ENCODE assay signal across 8 cellular contexts in the genomic region with DNA sequence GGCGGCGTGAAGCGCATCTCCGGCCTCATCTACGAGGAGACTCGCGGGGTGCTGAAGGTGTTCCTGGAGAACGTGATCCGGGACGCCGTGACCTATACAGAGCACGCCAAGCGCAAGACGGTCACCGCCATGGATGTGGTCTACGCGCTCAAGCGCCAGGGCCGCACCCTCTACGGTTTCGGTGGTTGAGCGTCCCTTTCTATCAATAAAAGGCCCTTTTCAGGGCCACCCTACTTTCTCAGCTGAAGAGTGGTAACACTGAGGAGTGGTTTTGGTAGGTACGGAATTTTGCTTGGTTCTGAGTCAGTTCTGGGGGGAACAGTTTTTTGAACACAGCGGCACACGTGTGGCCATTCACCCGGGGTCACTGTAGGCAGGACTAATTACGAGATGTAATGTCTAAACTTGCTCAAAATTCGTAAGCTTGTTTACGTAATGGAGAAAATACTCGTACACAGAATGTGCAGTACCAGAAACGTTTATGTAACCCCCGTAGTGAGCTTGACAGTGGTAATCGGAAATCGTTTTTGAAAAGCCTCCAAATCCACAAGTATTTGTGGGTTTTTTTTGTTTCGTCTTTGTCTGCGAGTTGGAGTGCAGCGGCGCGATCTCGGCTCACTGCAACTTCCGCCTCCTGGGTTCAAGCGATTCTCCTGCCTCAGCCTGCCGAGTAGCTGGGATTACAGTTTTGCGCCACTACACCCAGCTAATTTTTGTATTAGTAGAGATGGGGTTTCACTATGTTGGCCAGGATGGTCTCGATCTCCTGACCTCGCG.
DNase-seq lines count a peak whose midpoint lies in the region; ATAC-seq and TF ChIP-seq lines count a peak whose summit lies in the region.
"Not testable (repeated sequence)": the region's sequence is repeated elsewhere in the genome, so short reads cannot be mapped to it uniquely, and the experiment has no call there.

No MANE protein-coding gene starts in this region.

- H3K4me1 Mint-ChIP-seq in activated naive CD8-positive, alpha-beta T cell treated with anti-CD3 and anti-CD28 coated beads, Interleukin-2, amount 50 U/mL, for 24 hours, result peaks cover 40% of the 10 kb centered on the region
- H3K4me1 Mint-ChIP-seq in glutamatergic neuron (ENCODE audit: low read depth, unreplicated experiment), result not testable (repeated sequence)

- H3K9me3 ChIP-seq in neuron (ENCODE audit: low read length); vagina: not testable (repeated sequence)

- H3K4me3 Mint-ChIP-seq in activated naive CD8-positive, alpha-beta T cell treated with anti-CD3 and anti-CD28 coated beads, Interleukin-2, amount 50 U/mL, for 24 hours, result peak overlapping the region; percentile 91
- peak overlapping the region; percentile 98 for H3K4me3 Mint-ChIP-seq in glutamatergic neuron (ENCODE audit: unreplicated experiment)

- DNase-seq in LNCaP clone FGC (ENCODE audit: low read depth); activated naive CD8-positive, alpha-beta T cell treated with anti-CD3 and anti-CD28 coated beads, Interleukin-2, amount 50 U/mL, for 24 hours; glutamatergic neuron; vagina (ENCODE audit: extremely low spot score in 2 of 2): not testable (repeated sequence)
- peak; percentile 46 for DNase-seq in SK-N-DZ (ENCODE audit: low spot score)

- H3K27me3 ChIP-seq in neuron (ENCODE audit: insufficient read depth, low read length); vagina: not testable (repeated sequence)

- H2AFZ ChIP-seq in neuron (ENCODE audit: low read depth, low read length), result not testable (repeated sequence)

- H3K27ac Mint-ChIP-seq in activated naive CD8-positive, alpha-beta T cell treated with anti-CD3 and anti-CD28 coated beads, Interleukin-2, amount 50 U/mL, for 24 hours, result peak overlapping the region; percentile 96
- H3K27ac Mint-ChIP-seq in glutamatergic neuron (ENCODE audit: unreplicated experiment), result peak overlapping the region; percentile 99

- H3K9me3 Mint-ChIP-seq in activated naive CD8-positive, alpha-beta T cell treated with anti-CD3 and anti-CD28 coated beads, Interleukin-2, amount 50 U/mL, for 24 hours, result not testable (repeated sequence)
- H3K9me3 Mint-ChIP-seq in glutamatergic neuron (ENCODE audit: unreplicated experiment), result peaks cover 25% of the 10 kb centered on the region

- not testable (repeated sequence) for H3K36me3 Mint-ChIP-seq in activated naive CD8-positive, alpha-beta T cell treated with anti-CD3 and anti-CD28 coated beads, Interleukin-2, amount 50 U/mL, for 24 hours (ENCODE audit: low read depth); glutamatergic neuron (ENCODE audit: unreplicated experiment)

- intact Hi-C loops in vagina (cut with DNase I), result not testable (repeated sequence)

- not testable (repeated sequence) for TF ChIP-seq CTCF in LNCaP clone FGC (IDR thresholded peaks at IDR 0.05; ENCODE audit: control insufficient read depth, extremely low read depth, insufficient read depth); glutamatergic neuron (IDR thresholded peaks at IDR 0.05; ENCODE audit: partially characterized antibody, unreplicated experiment); vagina (IDR thresholded peaks at IDR 0.05)

- peak; percentile 82 for TF ChIP-seq POLR2A in GM18505 (IDR thresholded peaks at IDR 0.05; ENCODE audit: borderline replicate concordance, extremely low read depth, insufficient read depth, insufficient read length)
- TF ChIP-seq POLR2A in vagina (IDR thresholded peaks at IDR 0.05), result not testable (repeated sequence)

- peak overlapping the region; percentile 9 for H3K27ac ChIP-seq in vagina

- not testable (repeated sequence) for H3K27me3 Mint-ChIP-seq in activated naive CD8-positive, alpha-beta T cell treated with anti-CD3 and anti-CD28 coated beads, Interleukin-2, amount 50 U/mL, for 24 hours
- peaks cover 15% of the 10 kb centered on the region for H3K27me3 Mint-ChIP-seq in glutamatergic neuron (ENCODE audit: unreplicated experiment)

- not testable (repeated sequence) for H3K36me3 ChIP-seq in neuron (ENCODE audit: insufficient read depth, low read length); vagina

- H3K4me3 ChIP-seq in LNCaP clone FGC (ENCODE audit: low read depth, low read length), result peak overlapping the region; percentile 60
- peak overlapping the region; percentile 99 for H3K4me3 ChIP-seq in neuron (ENCODE audit: low read length)
- peak overlapping the region; percentile 39 to 51 for H3K4me3 ChIP-seq in vagina

- not testable (repeated sequence) for H3K4me1 ChIP-seq in neuron (ENCODE audit: insufficient read depth, low read length); vagina

- ATAC-seq in GM18505 (IDR thresholded peaks at IDR 0.05; ENCODE audit: unreplicated experiment) (peak; percentile 61), HG02642 (IDR thresholded peaks at IDR 0.05; ENCODE audit: poor library complexity, unreplicated experiment) (peak; percentile 77)
- peak; percentile 86 for ATAC-seq in activated naive CD8-positive, alpha-beta T cell treated with anti-CD3 and anti-CD28 coated beads, Interleukin-2, amount 50 U/mL, for 24 hours

Comparison
In these comparisons a context has a peak if more than half of its experiments do, and no peak if none do; other contexts are left out.
1. H3K4me3 ChIP-seq: peak in every context shown above with its lines; median percentile 99 in neuron; 60 in LNCaP clone FGC; 45 in vagina.